In the genomic region with DNA sequence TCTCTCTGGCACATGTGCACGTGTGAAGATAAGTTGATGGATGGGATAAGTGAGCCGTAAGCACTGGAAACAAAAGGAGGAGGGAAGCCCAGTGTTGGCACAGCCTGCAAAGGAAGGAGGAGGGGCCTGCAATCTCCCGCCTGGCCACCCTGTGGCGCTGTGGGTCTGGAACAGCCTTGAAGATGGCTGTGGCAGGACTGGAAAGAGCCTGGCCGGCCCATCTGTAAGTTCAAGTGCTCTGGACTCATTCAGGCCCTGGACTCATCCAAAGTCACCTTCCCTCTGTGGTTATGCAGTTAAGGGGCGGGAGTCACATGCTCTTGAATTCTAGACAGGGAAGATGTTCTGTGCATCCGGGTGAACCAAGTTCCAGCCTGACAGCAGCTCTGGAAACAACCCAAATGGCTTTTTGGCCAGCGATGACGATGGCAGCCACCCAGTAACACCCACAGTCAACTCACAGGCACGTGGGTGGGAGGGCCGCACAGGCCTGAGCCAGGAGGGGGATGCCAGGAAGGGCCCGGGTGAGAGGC, we compare ENCODE assay signal across 7 cellular contexts. TPM values are rescaled to one million over a fixed set of nuclear protein-coding genes. Genes with fewer than 3 reads are reported as not detected.
DNase-seq lines count a peak whose midpoint lies in the region; ATAC-seq, FAIRE-seq and TF ChIP-seq lines count a peak whose summit lies in the region.

No MANE protein-coding gene starts in this region.

- no peak overlapping the region for H3K9ac ChIP-seq in IMR-90 (ENCODE audit: low read depth, low read length)

- H3K27ac Mint-ChIP-seq in activated CD8-positive, alpha-beta T cell treated with anti-CD3 and anti-CD28 coated beads for 36 hours: no peak overlapping the region

- H4K8ac ChIP-seq in IMR-90 (ENCODE audit: low read depth in 2 of 2, low read length in 2 of 2): no peak overlapping the region

- H3K4me3 Mint-ChIP-seq in activated CD8-positive, alpha-beta T cell treated with anti-CD3 and anti-CD28 coated beads for 36 hours: no peak overlapping the region

- intact Hi-C loops in IMR-90 (cut with micrococcal nuclease) (no loop called here), pancreas (cut with DNase I) (no loop called here)
- intact Hi-C loops in activated CD8-positive, alpha-beta T cell treated with anti-CD3 and anti-CD28 coated beads for 36 hours (cut with micrococcal nuclease): no loop called here

- POLR2A ChIA-PET in IMR-90 (lab: Charles Lee; ENCODE audit: unreplicated experiment): no interaction called here
- POLR2A ChIA-PET in activated CD8-positive, alpha-beta T cell treated with anti-CD3 and anti-CD28 coated beads for 36 hours (lab: Charles Lee): no interaction called here

- peaks cover 6% of the 10 kb centered on the region; the same call in 1 of the 2 replicates for H3K9me3 ChIP-seq in IMR-90 (ENCODE audit: control insufficient read depth, insufficient read depth, low read length)
- H3K9me3 ChIP-seq in pancreas: no peaks in the 10 kb centered on the region

- H3K27me3 Mint-ChIP-seq in activated CD8-positive, alpha-beta T cell treated with anti-CD3 and anti-CD28 coated beads for 36 hours: no peaks in the 10 kb centered on the region

- no peak overlapping the region for H3K56ac ChIP-seq in IMR-90 (ENCODE audit: extremely low read depth, insufficient read depth, low read length)

- no peak overlapping the region for H4K5ac ChIP-seq in IMR-90 (ENCODE audit: low read depth, low read length)

- DNase-seq in ELF-1 (ENCODE audit: low read depth, low spot score) (peak; percentile 85), IMR-90 (peak; percentile 53), glomerular visceral epithelial cell (ENCODE audit: extremely low spot score) (peak; percentile 37), pancreas (peak in 4 of 6 donors; percentile 32 to 76 (median 60)), GM12892 (ENCODE audit: insufficient read length) (no peak)
- peak; percentile 67 for DNase-seq in activated CD8-positive, alpha-beta T cell treated with anti-CD3 and anti-CD28 coated beads for 36 hours

- 27% methylated on average over 3 of the region's 12 CpGs; no CpG with 5 or more reads in 1 of the 2 experiments for WGBS in IMR-90 (ENCODE audit: extremely low coverage in 2 of 2, insufficient read length in 1 of 2), 2 experiments
- 49 to 61% methylated on average over 12 of the region's 12 CpGs for WGBS in pancreas, 2 donors

- H2BK120ac ChIP-seq in IMR-90 (ENCODE audit: low read depth, low read length): no peak overlapping the region

- dilution Hi-C loops in IMR-90 (cut with HindIII; ENCODE audit: low sequenced_read_pairs, unreplicated experiment): no loop called here

- no TSS peak for BruUV-seq in IMR-90 (replicated peaks; lab: Mats Ljungman, UMichigan)

- H3K9me1 ChIP-seq in IMR-90 (ENCODE audit: insufficient read depth, low read length): no peaks in the 10 kb centered on the region

- no peak overlapping the region for H2BK5ac ChIP-seq in IMR-90 (ENCODE audit: low read depth, low read length, poor library complexity, severe bottlenecking)

- peak; percentile 68 for ATAC-seq in IMR-90 (ENCODE audit: low read depth)
- peak; percentile 74 for ATAC-seq in activated CD8-positive, alpha-beta T cell treated with anti-CD3 and anti-CD28 coated beads for 36 hours
- ATAC-seq in pancreas: peak; percentile 67 to 80 (median 71)
- ATAC-seq in HG02870 (IDR thresholded peaks at IDR 0.05; ENCODE audit: unreplicated experiment): no peak

- peak; percentile 66 for TF ChIP-seq RAD21 in IMR-90 (IDR thresholded peaks at IDR 0.05; ENCODE audit: low read length)

- in situ Hi-C loops in IMR-90 (cut with MboI; ENCODE audit: low sequenced_read_pairs): no loop called here

- peaks cover 6% of the 10 kb centered on the region for H3K4me1 Mint-ChIP-seq in activated CD8-positive, alpha-beta T cell treated with anti-CD3 and anti-CD28 coated beads for 36 hours (ENCODE audit: low read depth)

- no peaks in the 10 kb centered on the region for H3K36me3 ChIP-seq in IMR-90 (ENCODE audit: control insufficient read depth, insufficient read depth, low read length)
- no peaks in the 10 kb centered on the region for H3K36me3 ChIP-seq in pancreas

- H2AK9ac ChIP-seq in IMR-90 (replicated peaks; ENCODE audit: low read depth, low read length, poor library complexity): peak overlapping the region; percentile 47

- CTCF ChIA-PET in IMR-90 (lab: Yijun Ruan, JAX): no interaction called here
- CTCF ChIA-PET in activated CD8-positive, alpha-beta T cell treated with anti-CD3 and anti-CD28 coated beads for 36 hours (lab: Charles Lee): interaction anchor here (1.3 kb wide), 1 partner anchor 50 kb away, joined by 3 read pairs; no protein-coding TSS in a partner anchor

- peaks cover 2% of the 10 kb centered on the region; the same call in 1 of the 2 replicates for H3K27me3 ChIP-seq in IMR-90 (ENCODE audit: control insufficient read depth, insufficient read depth, low read length)
- H3K27me3 ChIP-seq in pancreas: no peaks in the 10 kb centered on the region

- no peak for FAIRE-seq in pancreas (lab: Jason Lieb, UNC)
- no peak for FAIRE-seq in GM12892 (lab: Jason Lieb, UNC)

- H3K14ac ChIP-seq in IMR-90 (replicated peaks; ENCODE audit: low read depth, low read length): no peak overlapping the region; the same call in 1 of the 2 replicates

- no peak overlapping the region for H4K91ac ChIP-seq in IMR-90 (ENCODE audit: insufficient read depth, low read depth, low read length)

- H2BK20ac ChIP-seq in IMR-90 (ENCODE audit: low read depth, low read length): no peak overlapping the region

- H4K20me1 ChIP-seq in IMR-90 (ENCODE audit: insufficient read depth, low read length): no peaks in the 10 kb centered on the region

- peak overlapping the region; percentile 15 for H2AFZ ChIP-seq in IMR-90 (replicated peaks; ENCODE audit: low read length, poor library complexity)

- H3K4ac ChIP-seq in IMR-90 (ENCODE audit: low read depth, low read length): no peak overlapping the region

- H3K4me1 ChIP-seq in IMR-90 (ENCODE audit: control insufficient read depth, insufficient read depth, low read length) (no peaks in the 10 kb centered on the region; the same call in 1 of the 2 replicates), pancreas (no peaks in the 10 kb centered on the region)

- no peak overlapping the region for H3K4me3 ChIP-seq in IMR-90 (ENCODE audit: insufficient read depth, low read depth, low read length)
- no peak overlapping the region for H3K4me3 ChIP-seq in pancreas

- no peak overlapping the region for H3K23ac ChIP-seq in IMR-90 (ENCODE audit: low read depth, low read length)

- H3K27ac ChIP-seq in IMR-90 (ENCODE audit: insufficient read depth, low read length): no peak overlapping the region
- H3K27ac ChIP-seq in pancreas: no peak overlapping the region

- H3K4me2 ChIP-seq in IMR-90 (ENCODE audit: low read depth, low read length): no peak overlapping the region

- H3K36me3 Mint-ChIP-seq in activated CD8-positive, alpha-beta T cell treated with anti-CD3 and anti-CD28 coated beads for 36 hours (ENCODE audit: low read depth): peaks cover 50% of the 10 kb centered on the region

- TF ChIP-seq POLR2A in IMR-90 (IDR thresholded peaks at IDR 0.05; ENCODE audit: low read depth, low read length) (no peak), GM12892 (IDR thresholded peaks at IDR 0.05; ENCODE audit: low read depth, low read length) (no peak)

- H3K9me3 Mint-ChIP-seq in activated CD8-positive, alpha-beta T cell treated with anti-CD3 and anti-CD28 coated beads for 36 hours: peaks cover 24% of the 10 kb centered on the region

- H3K79me1 ChIP-seq in IMR-90 (ENCODE audit: low read depth in 1 of 2, low read length in 2 of 2): no peaks in the 10 kb centered on the region

- no peak overlapping the region for H2AK5ac ChIP-seq in IMR-90 (ENCODE audit: low read depth, low read length)

- H2BK15ac ChIP-seq in IMR-90 (ENCODE audit: low read depth, low read length): no peak overlapping the region

- TF ChIP-seq CTCF in IMR-90 (conservative IDR thresholded peaks at IDR 0.05; ENCODE audit: low read depth, low read length) (peak; percentile 60), pancreas (IDR thresholded peaks at IDR 0.05) (peak; percentile 11 to 40 (median 34))
- peak; percentile 53 for TF ChIP-seq CTCF in activated CD8-positive, alpha-beta T cell treated with anti-CD3 and anti-CD28 coated beads for 36 hours (IDR thresholded peaks at IDR 0.05)

- no peak overlapping the region for H3K18ac ChIP-seq in IMR-90 (ENCODE audit: low read depth, low read length)

TF ChIP-seq in IMR-90, 13 proteins besides CTCF, POLR2A, EP300 and RAD21:
- TF ChIP-seq USF2 (IDR thresholded peaks at IDR 0.05; ENCODE audit: low read depth, low read length): no peak
- TF ChIP-seq RFX5 (IDR thresholded peaks at IDR 0.05; ENCODE audit: low read depth, low read length): no peak
- no peak for TF ChIP-seq ELK1 (IDR thresholded peaks at IDR 0.05; ENCODE audit: borderline replicate concordance, low read depth, low read length)
- no peak for TF ChIP-seq MXI1 (IDR thresholded peaks at IDR 0.05; ENCODE audit: borderline replicate concordance, low read depth, low read length)
- TF ChIP-seq SMC3 (IDR thresholded peaks at IDR 0.05; ENCODE audit: low read depth, low read length): peak; percentile 60

RNA-seq across cellular contexts. Expression of gene CHGA, which starts 50.4 kb away (rescaled TPM):
- not detected in 2 replicates for total RNA-seq in IMR-90 (2012; rRNA removed)
- polyA plus RNA-seq in IMR-90 (2012; rRNA removed): not detected in 2 replicates
- not detected in 2 replicates for polyA plus RNA-seq in IMR-90 (2012; cell fraction: cytosol; rRNA removed)
- polyA plus RNA-seq in IMR-90 (2012; cell fraction: nucleus; rRNA removed; ENCODE audit: low replicate concordance): not detected in 2 replicates
- not detected for total RNA-seq in activated CD8-positive, alpha-beta T cell treated with anti-CD3 and anti-CD28 coated beads for 36 hours
- 100 to 1,000 TPM in 2 of 6 donors, 10 to 100 TPM in 4; 30.3 to 176 (median 67.9) TPM for total RNA-seq in pancreas
- polyA plus RNA-seq in pancreas: 1,000 to 10,000 TPM in 1 of 2 donors, 100 to 1,000 TPM in 1; 706 to 1,505 TPM
- polyA plus RNA-seq in GM12892 (2012; ENCODE audit: missing spikeins): not detected

Comparison
In these comparisons a context has a peak if more than half of its experiments do, and no peak if none do; other contexts are left out.
1. RNA of gene CHGA, which starts 50.4 kb away (total RNA-seq): 30.3 to 176 TPM in pancreas; not detected in IMR-90 and not detected in activated CD8-positive, alpha-beta T cell treated with anti-CD3 and anti-CD28 coated beads for 36 hours; every median in the first group is over 10 times any median in the second.
2. Peak in every context shown above with its lines, with median percentiles within 50 percentile points of each other: CTCF ChIP-seq.